ENCODE assay signal across 8 cellular contexts in the genomic region with DNA sequence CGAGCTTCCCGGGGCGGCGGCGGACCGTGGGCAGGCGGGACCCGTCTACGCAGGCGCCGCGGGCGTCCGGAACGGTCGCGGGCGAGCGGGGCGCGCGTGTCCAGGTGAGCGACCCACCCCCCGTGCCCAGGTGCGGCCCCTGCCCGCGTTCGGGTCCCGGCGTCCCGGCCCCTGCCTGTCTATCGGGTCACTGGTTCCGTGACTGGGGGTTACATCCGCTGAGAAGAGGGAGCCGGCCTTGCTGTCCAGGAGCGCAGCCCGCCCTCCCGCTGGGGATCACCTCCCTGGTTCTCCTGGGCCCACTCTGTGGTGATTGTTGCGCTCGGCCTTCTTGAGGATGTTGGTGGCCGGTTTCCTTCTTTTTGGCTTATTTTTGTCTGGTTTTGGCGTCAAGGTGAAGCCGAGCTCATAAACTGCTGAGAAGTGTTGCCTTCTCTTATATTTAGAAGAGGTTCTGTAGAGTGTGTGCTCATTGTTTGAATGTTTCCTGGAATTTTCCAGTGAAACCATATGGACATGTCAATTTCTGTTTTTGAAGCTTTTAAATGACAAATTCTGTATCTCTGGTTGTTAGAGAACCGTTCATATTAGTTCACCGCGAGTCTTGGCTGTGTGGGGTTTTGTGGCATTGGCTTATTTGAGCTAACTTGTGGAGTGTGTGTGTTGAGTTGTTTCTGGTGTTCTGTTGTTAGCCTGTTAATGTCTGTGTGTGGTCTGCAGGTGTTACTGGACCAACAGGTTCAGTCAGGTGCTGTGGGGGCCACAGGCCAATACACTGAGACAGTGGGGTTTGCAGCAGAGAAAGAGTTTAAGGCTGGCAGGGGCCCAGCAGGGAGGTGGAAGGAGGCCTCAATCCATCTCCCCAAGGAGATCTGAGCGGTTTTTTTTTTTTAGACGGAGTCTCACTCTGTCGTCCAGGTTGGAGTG. TPM values are rescaled to one million over a fixed set of nuclear protein-coding genes. Genes with fewer than 3 reads are reported as not detected.
DNase-seq lines count a peak whose midpoint lies in the region; ATAC-seq and TF ChIP-seq lines count a peak whose summit lies in the region.

No MANE protein-coding gene starts in this region.

- no peaks in the 10 kb centered on the region for H3K36me3 ChIP-seq in mesendoderm (ENCODE audit: control insufficient read depth, insufficient read depth, low read length)
- no peaks in the 10 kb centered on the region for H3K36me3 ChIP-seq in uterus

- H3K18ac ChIP-seq in mesendoderm (ENCODE audit: low read length): peak overlapping the region; percentile 91

- peak; percentile 16 for ATAC-seq in GM18519 (IDR thresholded peaks at IDR 0.05; ENCODE audit: low FRiP score, unreplicated experiment)
- peak; percentile 21 for ATAC-seq in HG03025 (IDR thresholded peaks at IDR 0.05; ENCODE audit: low FRiP score, unreplicated experiment)

- H3K9me3 ChIP-seq in uterus: no peaks in the 10 kb centered on the region

- peak overlapping the region; percentile 82 for H3K56ac ChIP-seq in mesendoderm (ENCODE audit: low read length)

- no peak overlapping the region for H2BK5ac ChIP-seq in mesendoderm (ENCODE audit: low read length)

- no peak overlapping the region for H2AK5ac ChIP-seq in mesendoderm (ENCODE audit: low read length)

- peak overlapping the region; percentile 68 for H3K4me2 ChIP-seq in mesendoderm (ENCODE audit: low read length)

- intact Hi-C loops in uterus (cut with DNase I; ENCODE audit: low total_unique reads): no loop called here

- POLR2A ChIA-PET in AG04449 (lab: Yijun Ruan, JAX): no interaction called here

- H3K4ac ChIP-seq in mesendoderm (ENCODE audit: low read depth, low read length): no peak overlapping the region

- H3K27me3 ChIP-seq in mesendoderm (ENCODE audit: insufficient read depth, low read length, poor library complexity) (no peaks in the 10 kb centered on the region), uterus (no peaks in the 10 kb centered on the region)

- no peak overlapping the region for H2BK120ac ChIP-seq in mesendoderm (ENCODE audit: low read depth, low read length)

- H3K79me2 ChIP-seq in mesendoderm (ENCODE audit: control insufficient read depth, insufficient read depth, low read length): peaks cover 26% of the 10 kb centered on the region

- DNase-seq in AG04449 (ENCODE audit: low read depth, low spot score): no peak
- peak; percentile 9 for DNase-seq in RPMI7951 (ENCODE audit: low read depth)
- DNase-seq in effector CD4-positive, alpha-beta T cell: peak; percentile 17
- DNase-seq in mesendoderm: peak; percentile 37
- no peak for DNase-seq in uterus
- DNase-seq in SK-N-DZ (ENCODE audit: low spot score): no peak

- H4K8ac ChIP-seq in mesendoderm (ENCODE audit: low read depth, low read length): no peak overlapping the region

- H3K4me3 ChIP-seq in AG04449 (ENCODE audit: low read depth, low read length) (peak overlapping the region; percentile 84), mesendoderm (ENCODE audit: low read length) (peak overlapping the region; percentile 68), uterus (peak overlapping the region; percentile 51 to 69)

- no peaks in the 10 kb centered on the region for H3K4me1 ChIP-seq in mesendoderm (ENCODE audit: control insufficient read depth, low read depth, low read length)
- H3K4me1 ChIP-seq in uterus: no peaks in the 10 kb centered on the region

- H3K9ac ChIP-seq in mesendoderm (ENCODE audit: low read length): peak overlapping the region; percentile 74

- peaks cover 9% of the 10 kb centered on the region for H3K79me1 ChIP-seq in mesendoderm (ENCODE audit: low read length)

- no peak for TF ChIP-seq CTCF in AG04449 (IDR thresholded peaks at IDR 0.05; ENCODE audit: insufficient read depth, low read length, missing control alignments)
- no peak for TF ChIP-seq CTCF in uterus (IDR thresholded peaks at IDR 0.05)

- no peak overlapping the region for H3K23ac ChIP-seq in mesendoderm (ENCODE audit: low read length)

- TF ChIP-seq POLR2A in uterus (IDR thresholded peaks at IDR 0.05): no peak

- CTCF ChIA-PET in AG04449 (lab: Yijun Ruan, JAX): interaction anchor here (1.0 kb wide), 1 partner anchor 296 kb away, joined by 3 read pairs; no protein-coding TSS in a partner anchor

- no peak overlapping the region for H4K5ac ChIP-seq in mesendoderm (ENCODE audit: low read length)

- no peak overlapping the region for H3K27ac ChIP-seq in mesendoderm (ENCODE audit: low read depth, low read length)
- no peak overlapping the region for H3K27ac ChIP-seq in uterus

- no peak overlapping the region for H2BK15ac ChIP-seq in mesendoderm (replicated peaks; ENCODE audit: low read depth)

- WGBS in mesendoderm (ENCODE audit: extremely low coverage, insufficient coverage, low lambda C conversion rate): no CpG with 5 or more reads among the region's 49 CpGs

RNA-seq across cellular contexts. Expression of gene CEP72, which starts 0.6 kb away (rescaled TPM):
- 3.1 and 3.7 TPM in 2 replicates for total RNA-seq in RPMI7951 (2014; rRNA removed; shearing (Covaris generic))
- 3.7 TPM for polyA plus RNA-seq in mesendoderm (2013, experiment 1 of 2)
- polyA plus RNA-seq in mesendoderm (2013, experiment 2 of 2): 3.9 TPM
- total RNA-seq in uterus: 10 to 100 TPM in 1 of 4 donors, 1 to 10 TPM in 2, under 1 TPM in 1; 0.26 to 11.9 (median 4.9) TPM
- 15.1 and 16.1 TPM in 2 replicates for polyA plus RNA-seq in SK-N-DZ (2014; cell fraction: cytosol; rRNA removed)
- polyA plus RNA-seq in SK-N-DZ (2014; cell fraction: nucleus; rRNA removed): 18.2 and 23.8 TPM in 2 replicates

Comparison
In these comparisons a context has a peak if more than half of its experiments do, and no peak if none do; other contexts are left out.
1. DNase-seq: peak in RPMI7951 (single experiment), effector CD4-positive, alpha-beta T cell (single experiment) and mesendoderm (single experiment); none in AG04449 (single experiment), uterus (0 of 2) and SK-N-DZ (single experiment).
2. Peak in every context shown above with its lines, with median percentiles within 50 percentile points of each other: H3K4me3 ChIP-seq.